In the genomic region with DNA sequence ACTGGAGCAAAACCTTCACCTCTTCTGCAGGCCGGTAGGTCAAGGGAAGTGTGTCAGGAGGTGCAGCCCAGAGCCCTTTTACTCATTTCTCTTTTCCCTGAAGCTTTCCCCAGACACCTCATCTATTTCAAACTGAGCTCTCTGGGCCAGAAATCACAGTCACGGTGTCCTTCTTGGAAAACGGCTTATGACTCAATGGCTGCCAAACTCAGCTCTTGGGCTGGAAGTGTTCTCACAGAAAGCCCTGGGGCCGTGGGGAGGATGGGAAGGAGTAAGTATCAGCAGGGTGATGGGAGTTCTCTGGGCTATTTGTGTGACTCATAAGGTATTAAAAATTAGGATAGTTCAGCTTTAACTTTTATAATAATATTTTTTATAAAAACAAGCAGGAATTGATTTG, we compare ENCODE assay signal across 17 cellular contexts.
DNase-seq lines count a peak whose midpoint lies in the region; ATAC-seq and TF ChIP-seq lines count a peak whose summit lies in the region.
"Had no signal": no experiment of that assay in that cellular context is flagged by ENCODE, and none has a peak within 500 bp of the region (broad histone marks: within the 10 kb centered on the region; RNA-seq: fewer than 3 reads in every experiment).

No MANE protein-coding gene starts in this region.

- WGBS in endodermal cell (ENCODE audit: insufficient coverage in 1 of 2, insufficient read length in 1 of 2), 2 experiments, result 90 to 95% methylated on average over 2 to 4 of the region's 4 CpGs

- in situ Hi-C loops in Caki2 (cut with HindIII; ENCODE audit: low pct_unique_long_range_greater_than_20kb, low sequenced_read_pairs), result no loop called here

- no peaks in the 10 kb centered on the region for H3K4me1 Mint-ChIP-seq in endodermal cell
- peaks cover 0 to 15% of the 10 kb centered on the region in 2 donors for H3K4me1 Mint-ChIP-seq in natural killer cell treated with Interleukin-12 subunit alpha and Interleukin-12 subunit beta and Interleukin-15 and Interleukin-18, amount 100 ng/mL, for 72 hours (ENCODE audit: low read depth in 2 of 2)
- H3K4me1 Mint-ChIP-seq: activated naive CD8-positive, alpha-beta T cell treated with anti-CD3 and anti-CD28 coated beads, Interleukin-2, amount 10 ng/mL, durations not matched to agents 7 days and 5 days had no signal

- intact Hi-C loops in sciatic nerve (cut with DNase I), result no loop called here

- no peak for TF ChIP-seq CTCF in fibroblast of villous mesenchyme (IDR thresholded peaks at IDR 0.05; ENCODE audit: insufficient read depth, low read depth, low read length)
- no peak for TF ChIP-seq CTCF in endodermal cell (conservative IDR thresholded peaks at IDR 0.05)

- no peaks in the 10 kb centered on the region for H3K36me3 Mint-ChIP-seq in endodermal cell (ENCODE audit: low read depth)
- H3K36me3 Mint-ChIP-seq in natural killer cell treated with Interleukin-12 subunit alpha and Interleukin-12 subunit beta and Interleukin-15 and Interleukin-18, amount 100 ng/mL, for 72 hours, result no peaks in the 10 kb centered on the region
- H3K36me3 Mint-ChIP-seq: activated naive CD8-positive, alpha-beta T cell treated with anti-CD3 and anti-CD28 coated beads, Interleukin-2, amount 10 ng/mL, durations not matched to agents 7 days and 5 days; CD8-positive, alpha-beta T cell had no signal

- no peak overlapping the region for H3K4me3 Mint-ChIP-seq in endodermal cell
- no peak overlapping the region for H3K4me3 Mint-ChIP-seq in natural killer cell treated with Interleukin-12 subunit alpha and Interleukin-12 subunit beta and Interleukin-15 and Interleukin-18, amount 100 ng/mL, for 72 hours
- H3K4me3 Mint-ChIP-seq: activated naive CD8-positive, alpha-beta T cell treated with anti-CD3 and anti-CD28 coated beads, Interleukin-2, amount 10 ng/mL, durations not matched to agents 7 days and 5 days; CD8-positive, alpha-beta T cell had no signal

- H3K9ac ChIP-seq in endodermal cell (ENCODE audit: extremely low read depth, low read length, poor library complexity, severe bottlenecking), result no peak overlapping the region

- ATAC-seq in sciatic nerve (peak; percentile 85), GM21381 (IDR thresholded peaks at IDR 0.05; ENCODE audit: unreplicated experiment) (no peak)
- ATAC-seq in natural killer cell treated with Interleukin-12 subunit alpha and Interleukin-12 subunit beta and Interleukin-15 and Interleukin-18, amount 100 ng/mL, for 72 hours, result no peak
- ATAC-seq: CD8-positive, alpha-beta T cell; lower lobe of right lung; Panc1; stimulated activated naive CD8-positive, alpha-beta T cell treated with anti-CD3 and anti-CD28 coated beads, Interleukin-15, Interleukin-2, amounts not matched to agents 100 U/mL and 50 U/mL, for 24 hours had no signal

- H3K4me3 ChIP-seq in fibroblast of villous mesenchyme (ENCODE audit: low read depth, low read length) (no peak overlapping the region), endodermal cell (ENCODE audit: low read length) (no peak overlapping the region), SJCRH30 (no peak overlapping the region)
- H3K4me3 ChIP-seq: lower lobe of right lung, pancreas had no signal

- DNase-seq in Caki2 (ENCODE audit: low read depth), result peak; percentile 29
- DNase-seq in T1000 (lab: John Stamatoyannopoulos, UW), result peak; percentile 70
- DNase-seq in fibroblast of villous mesenchyme (ENCODE audit: low read depth), result peak; percentile 57
- no peak for DNase-seq in sciatic nerve (ENCODE audit: low spot score)
- no peak for DNase-seq in endodermal cell
- no peak for DNase-seq in SJCRH30
- no peak for DNase-seq in natural killer cell treated with Interleukin-12 subunit alpha and Interleukin-12 subunit beta and Interleukin-15 and Interleukin-18, amount 100 ng/mL, for 72 hours (ENCODE audit: low spot score)
- DNase-seq: activated naive CD8-positive, alpha-beta T cell treated with anti-CD3 and anti-CD28 coated beads, Interleukin-2, amount 10 ng/mL, durations not matched to agents 7 days and 5 days; CD8-positive, alpha-beta T cell; hippocampal formation; lower lobe of right lung; NCI-H2227 treated with DMSO at 0.1 percent for 48 hours; pancreas; stimulated activated CD4-positive, alpha-beta T cell treated with anti-CD3 and anti-CD28 coated beads, Interleukin-4, amount 100 ng/mL, for 24 hours; stimulated activated naive CD8-positive, alpha-beta T cell treated with anti-CD3 and anti-CD28 coated beads, Interleukin-15, Interleukin-2, amounts not matched to agents 100 U/mL and 50 U/mL, for 24 hours had no signal

- H3K9me3 ChIP-seq in endodermal cell (ENCODE audit: control insufficient read depth, low read length), result no peaks in the 10 kb centered on the region
- H3K9me3 ChIP-seq in SJCRH30 (replicated peaks), result no peaks in the 10 kb centered on the region
- H3K9me3 ChIP-seq: pancreas had no signal

- H3K9me3 Mint-ChIP-seq in endodermal cell, result no peaks in the 10 kb centered on the region
- H3K9me3 Mint-ChIP-seq in natural killer cell treated with Interleukin-12 subunit alpha and Interleukin-12 subunit beta and Interleukin-15 and Interleukin-18, amount 100 ng/mL, for 72 hours, result no peaks in the 10 kb centered on the region
- H3K9me3 Mint-ChIP-seq: activated naive CD8-positive, alpha-beta T cell treated with anti-CD3 and anti-CD28 coated beads, Interleukin-2, amount 10 ng/mL, durations not matched to agents 7 days and 5 days had no signal

- H3K36me3 ChIP-seq in endodermal cell (ENCODE audit: control insufficient read depth, insufficient read depth, low read length) (no peaks in the 10 kb centered on the region), SJCRH30 (no peaks in the 10 kb centered on the region)
- H3K36me3 ChIP-seq: lower lobe of right lung, pancreas had no signal

- H3K27me3 ChIP-seq in endodermal cell (ENCODE audit: control insufficient read depth, insufficient read depth, low read length, poor library complexity, severe bottlenecking) (no peaks in the 10 kb centered on the region), SJCRH30 (no peaks in the 10 kb centered on the region)
- H3K27me3 ChIP-seq: pancreas had no signal

- H3K4me1 ChIP-seq in endodermal cell (ENCODE audit: control insufficient read depth, insufficient read depth, low read length), result no peaks in the 10 kb centered on the region
- no peaks in the 10 kb centered on the region for H3K4me1 ChIP-seq in SJCRH30

- H3K27me3 Mint-ChIP-seq in endodermal cell (ENCODE audit: insufficient read depth), result no peaks in the 10 kb centered on the region
- peaks cover 5 to 6% of the 10 kb centered on the region in 2 donors for H3K27me3 Mint-ChIP-seq in natural killer cell treated with Interleukin-12 subunit alpha and Interleukin-12 subunit beta and Interleukin-15 and Interleukin-18, amount 100 ng/mL, for 72 hours
- H3K27me3 Mint-ChIP-seq: activated naive CD8-positive, alpha-beta T cell treated with anti-CD3 and anti-CD28 coated beads, Interleukin-2, amount 10 ng/mL, durations not matched to agents 7 days and 5 days had no signal

- no peak overlapping the region for H3K27ac Mint-ChIP-seq in endodermal cell
- no peak overlapping the region for H3K27ac Mint-ChIP-seq in natural killer cell treated with Interleukin-12 subunit alpha and Interleukin-12 subunit beta and Interleukin-15 and Interleukin-18, amount 100 ng/mL, for 72 hours
- H3K27ac Mint-ChIP-seq: activated naive CD8-positive, alpha-beta T cell treated with anti-CD3 and anti-CD28 coated beads, Interleukin-2, amount 10 ng/mL, durations not matched to agents 7 days and 5 days; CD8-positive, alpha-beta T cell had no signal

- H3K27ac ChIP-seq in endodermal cell (ENCODE audit: low read depth, low read length) (no peak overlapping the region), SJCRH30 (no peak overlapping the region)
- H3K27ac ChIP-seq: lower lobe of right lung, pancreas had no signal

Comparison
In these comparisons a context has a peak if more than half of its experiments do, and no peak if none do; other contexts are left out.
1. DNase-seq: peak in Caki2 (single experiment), T1000 (single experiment) and fibroblast of villous mesenchyme (single experiment); none in sciatic nerve (single experiment), endodermal cell (single experiment), SJCRH30 (0 of 2) and natural killer cell treated with Interleukin-12 subunit alpha and Interleukin-12 subunit beta and Interleukin-15 and Interleukin-18, amount 100 ng/mL, for 72 hours (single experiment).